ENCODE assay signal across 8 cellular contexts in genomic region chr6:34526992-34527728, GRCh38. TPM values are rescaled to one million over a fixed set of nuclear protein-coding genes. Genes with fewer than 3 reads are reported as not detected.
DNase-seq lines count a peak whose midpoint lies in the region; ATAC-seq and TF ChIP-seq lines count a peak whose summit lies in the region.

No MANE protein-coding gene starts in this region.

- peak; percentile 74 for TF ChIP-seq CTCF in liver (IDR thresholded peaks at IDR 0.05; ENCODE audit: low read depth, low read length, missing input control)

- H4K20me1 ChIP-seq in BLaER1, result no peaks in the 10 kb centered on the region

- DNase-seq in NCI-H748 (lab: John Stamatoyannopoulos, UW; ENCODE audit: unreplicated experiment) (peak; percentile 96), dermis blood vessel endothelial cell (peak; percentile 95)
- peak; percentile 98 for DNase-seq in activated CD4-positive, alpha-beta T cell treated with anti-CD3 and anti-CD28 coated beads, Interleukin-2, amount 50 U/mL, for 1 hour
- peak; percentile 96 to 98 for DNase-seq in stimulated activated CD4-positive, alpha-beta T cell treated with anti-CD3 and anti-CD28 coated beads, Interleukin-2, amount 100 ng/mL, for 48 hours

- H3K9ac ChIP-seq in BLaER1, result 0 out of 2 replicates have a peak overlapping the region, but pooled peaks have one; percentile 32
- H3K9ac ChIP-seq in liver (ENCODE audit: low read depth in 1 of 2, low read length in 2 of 2), result peak overlapping the region in 1 of 2 donors; percentile 77

- H3K4me1 ChIP-seq in BLaER1, result peaks cover 17% of the 10 kb centered on the region
- peaks cover 7 to 18% (median 13%) of the 10 kb centered on the region in 4 donors for H3K4me1 ChIP-seq in liver (ENCODE audit: control insufficient read depth in 4 of 4, insufficient read depth in 4 of 4, low read length in 3 of 4)

- WGBS in liver, result 7% methylated on average over 53 of the region's 53 CpGs

- peak overlapping the region; percentile 32; the same call in 1 of the 2 replicates for H3K4me3 ChIP-seq in BLaER1
- H3K4me3 ChIP-seq in liver (ENCODE audit: low read depth in 1 of 3, low read length in 3 of 3), result peak overlapping the region in 1 of 3 donors; percentile 30

- H3K36me3 ChIP-seq in BLaER1 (no peaks in the 10 kb centered on the region), liver (ENCODE audit: control insufficient read depth in 4 of 4, insufficient read depth in 3 of 4, low read depth in 1 of 4, low read length in 3 of 4) (no peaks in the 10 kb centered on the region)

- ATAC-seq in GM19452 (IDR thresholded peaks at IDR 0.05; ENCODE audit: unreplicated experiment) (peak; percentile 77), HG03571 (IDR thresholded peaks at IDR 0.05; ENCODE audit: unreplicated experiment) (peak; percentile 81)

- no peaks in the 10 kb centered on the region for H3K9me3 ChIP-seq in BLaER1
- no peaks in the 10 kb centered on the region for H3K9me3 ChIP-seq in liver (ENCODE audit: control insufficient read depth in 4 of 4, low read length in 3 of 4)

- TF ChIP-seq RAD21 in liver (IDR thresholded peaks at IDR 0.05), result peak; percentile 71 to 81

- H3K27me3 ChIP-seq in BLaER1 (no peaks in the 10 kb centered on the region), liver (ENCODE audit: control insufficient read depth in 4 of 4, insufficient read depth in 4 of 4, low read length in 3 of 4) (no peaks in the 10 kb centered on the region)

- no peak overlapping the region for H3K27ac ChIP-seq in BLaER1
- no peak overlapping the region for H3K27ac ChIP-seq in liver (ENCODE audit: low read depth in 1 of 2, low read length in 2 of 2)

- H3K4me2 ChIP-seq in BLaER1, result peak overlapping the region; percentile 69

TF ChIP-seq in liver, 16 proteins besides CTCF, POLR2A, EP300 and RAD21:
- TF ChIP-seq EGR1 (IDR thresholded peaks at IDR 0.05; ENCODE audit: low read depth in 2 of 2) (no peak), GABPA (IDR thresholded peaks at IDR 0.05 in 1 of 2, conservative IDR thresholded peaks at IDR 0.05 in 1 of 2) (no peak), YY1 (IDR thresholded peaks at IDR 0.05) (no peak), HNF4A (conservative IDR thresholded peaks at IDR 0.05) (no peak), HNF4G (IDR thresholded peaks at IDR 0.05) (no peak)

RNA-seq across cellular contexts. Expression of gene SPDEF, which starts 29.0 kb away (rescaled TPM):
- total RNA-seq in dermis blood vessel endothelial cell (under 0.01 TPM in 1 of 2 replicates, not detected in the other), liver (under 1 TPM in 1 of 2 donors, not detected in 1; 0.09 TPM)
- polyA plus RNA-seq in liver, result under 1 TPM in 1 of 2 donors, not detected in 1; 0.05 TPM
